Comparison of ENCODE assay signal across 24 cellular contexts in genomic region chr2:132496566-132496965, GRCh38.
"Had no signal": no experiment of that assay in that cellular context is flagged by ENCODE, and none has a peak within 500 bp of the region (broad histone marks: within the 10 kb centered on the region; RNA-seq: fewer than 3 reads in every experiment).

No MANE protein-coding gene starts in this region.

- H3K27me3 ChIP-seq: ascending aorta, body of pancreas, SJSA1 had no signal

- H3K9me3 ChIP-seq: ascending aorta, body of pancreas, SJSA1 had no signal

- ATAC-seq: activated naive CD4-positive, alpha-beta T cell treated with anti-CD3 and anti-CD28 coated beads, Interleukin-2, amount 50 U/mL, for 72 hours; activated naive CD8-positive, alpha-beta T cell treated with anti-CD3 and anti-CD28 coated beads, Interleukin-2, amount 50 U/mL, for 24 hours; activated T-cell treated with anti-CD3 and anti-CD28 coated beads, Interleukin-2, amount 50 U/mL, for 4 hours; body of pancreas; PC-3; T-helper 17 cell had no signal

- H3K4me3 ChIP-seq: ascending aorta, body of pancreas, SJSA1 had no signal

- H3K4me1 ChIP-seq: ascending aorta, body of pancreas, SJSA1 had no signal

- H3K36me3 ChIP-seq: ascending aorta, SJSA1 had no signal

- DNase-seq: activated B cell treated with CpG ODN at 0.5 μM for 24 hours; activated CD4-positive, alpha-beta memory T cell treated with anti-CD3 and anti-CD28 coated beads for 36 hours; activated CD4-positive, alpha-beta T cell treated with anti-CD3 and anti-CD28 coated beads for 1 hour; activated CD4-positive, alpha-beta T cell treated with anti-CD3 and anti-CD28 coated beads, Interleukin-2, amount 10 ng/mL, durations not matched to agents 24 days and 14 days; activated CD8-positive, alpha-beta memory T cell treated with anti-CD3 and anti-CD28 coated beads for 24 hours; activated effector memory CD4-positive, alpha-beta T cell treated with anti-CD3 and anti-CD28 coated beads, Interleukin-2, amount 50 U/mL, for 16 hours; activated naive CD4-positive, alpha-beta T cell treated with Interleukin-2 at 50 U/mL for 16 hours; activated naive CD8-positive, alpha-beta T cell treated with anti-CD3 and anti-CD28 coated beads, Interleukin-2, amount 50 U/mL, for 24 hours; activated T-cell treated with anti-CD3 and anti-CD28 coated beads, Interleukin-2, amount 50 U/mL, for 4 hours; amniotic stem cell; body of pancreas; central memory CD4-positive, alpha-beta T cell; KG1; NCI-H1092; NCI-H2029 treated with DMSO at 0.1 percent for 48 hours; NCI-H446; NCI-H524; PC-3; SHP77; T-helper 17 cell; T-helper 9 cell had no signal
